ENCODE assay signal across 27 cellular contexts in genomic region chr3:105912891-105913290, GRCh38.
"Had no signal": no experiment of that assay in that cellular context is flagged by ENCODE, and none has a peak within 500 bp of the region (broad histone marks: within the 10 kb centered on the region; RNA-seq: fewer than 3 reads in every experiment).

No MANE protein-coding gene starts in this region.

- H3K4me1 ChIP-seq: testis, transverse colon, upper lobe of left lung, upper lobe of right lung, uterus, vagina had no signal

- H3K27ac ChIP-seq: stomach, suprapubic skin, testis, thoracic aorta, tibial artery, tibial nerve, transverse colon, upper lobe of left lung, upper lobe of right lung, uterus, vagina had no signal

- DNase-seq: stimulated activated CD4-positive, alpha-beta T cell treated with anti-CD3 and anti-CD28 coated beads, Interleukin-2, amount 100 ng/mL, for 48 hours; stimulated activated CD4-positive, alpha-beta T cell treated with anti-CD3 and anti-CD28 coated beads, Interleukin-4, amount 100 ng/mL, for 1 hour; stimulated activated CD4-positive, alpha-beta T cell treated with anti-CD3 and anti-CD28 coated beads, Interleukin-4, amount 100 ng/mL, for 24 hours; stimulated activated CD4-positive, alpha-beta T cell treated with anti-CD3 and anti-CD28 coated beads, Interleukin-4, amount 100 ng/mL, for 4 hours; stimulated activated CD8-positive, alpha-beta memory T cell treated with anti-CD3 and anti-CD28 coated beads, Interleukin-4, amount 100 ng/mL, for 48 hours; stimulated activated naive B cell treated with anti-CD40 and anti-IgM and Interleukin-4, amounts not matched to agents 10 μg/mL and 1 μg/mL and 100 μg/mL, for 72 hours; stimulated activated naive CD4-positive, alpha-beta T cell; stimulated activated naive CD4-positive, alpha-beta T cell treated with Interleukin-2 at 50 U/mL for 16 hours; stimulated activated naive CD8-positive, alpha-beta T cell treated with anti-CD3 and anti-CD28 coated beads, Interleukin-15, amount 100 ng/mL, for 72 hours; stimulated activated naive CD8-positive, alpha-beta T cell treated with anti-CD3 and anti-CD28 coated beads, Interleukin-15, Interleukin-2, amounts not matched to agents 100 U/mL and 50 U/mL, for 24 hours; stomach; substantia nigra; testis; tibial artery; transverse colon; trophoblast cell; upper lobe of left lung; upper lobe of right lung; uterus had no signal

- H3K9me3 ChIP-seq: suprapubic skin, testis, thoracic aorta, upper lobe of right lung, uterus, vagina had no signal

- ATAC-seq: stimulated activated effector memory CD8-positive, alpha-beta T cell treated with anti-CD3 and anti-CD28 coated beads, Interleukin-12 subunit alpha, Interleukin-12 subunit beta, amount 100 ng/mL, for 72 hours; stimulated activated memory B cell treated with anti-CD40 and anti-IgM and Interleukin-4, amounts not matched to agents 10 μg/mL and 1 μg/mL and 100 μg/mL, for 72 hours; stimulated activated naive B cell treated with anti-CD40 and anti-IgM and Interleukin-4, amounts not matched to agents 10 μg/mL and 1 μg/mL and 100 μg/mL, for 72 hours; stimulated activated naive CD8-positive, alpha-beta T cell treated with anti-CD3 and anti-CD28 coated beads, Interleukin-15, amount 100 ng/mL, for 72 hours; stimulated activated naive CD8-positive, alpha-beta T cell treated with anti-CD3 and anti-CD28 coated beads, Interleukin-15, Interleukin-2, amounts not matched to agents 100 U/mL and 50 U/mL, for 24 hours; upper lobe of right lung had no signal

- H3K4me1 Mint-ChIP-seq: stimulated activated effector memory CD8-positive, alpha-beta T cell treated with anti-CD3 and anti-CD28 coated beads, Interleukin-12 subunit alpha, Interleukin-12 subunit beta, amount 100 ng/mL, for 72 hours; stimulated activated memory B cell treated with anti-CD40 and anti-IgM and Interleukin-4, amounts not matched to agents 10 μg/mL and 1 μg/mL and 100 μg/mL, for 72 hours had no signal

- H3K27me3 Mint-ChIP-seq: stimulated activated memory B cell treated with anti-CD40 and anti-IgM and Interleukin-4, amounts not matched to agents 10 μg/mL and 1 μg/mL and 100 μg/mL, for 72 hours; stimulated activated naive B cell treated with anti-CD40 and anti-IgM and Interleukin-4, amounts not matched to agents 10 μg/mL and 1 μg/mL and 100 μg/mL, for 72 hours; stimulated activated naive CD8-positive, alpha-beta T cell treated with anti-CD3 and anti-CD28 coated beads, Interleukin-15, amount 100 ng/mL, for 72 hours; stimulated activated naive CD8-positive, alpha-beta T cell treated with anti-CD3 and anti-CD28 coated beads, Interleukin-15, Interleukin-2, amounts not matched to agents 100 ng/mL and 50 ng/mL, for 24 hours; type B pancreatic cell had no signal

- H3K4me3 Mint-ChIP-seq: stimulated activated effector memory CD8-positive, alpha-beta T cell treated with anti-CD3 and anti-CD28 coated beads, Interleukin-12 subunit alpha, Interleukin-12 subunit beta, amount 100 ng/mL, for 72 hours; stimulated activated memory B cell treated with anti-CD40 and anti-IgM and Interleukin-4, amounts not matched to agents 10 μg/mL and 1 μg/mL and 100 μg/mL, for 72 hours; stimulated activated naive B cell treated with anti-CD40 and anti-IgM and Interleukin-4, amounts not matched to agents 10 μg/mL and 1 μg/mL and 100 μg/mL, for 72 hours; stimulated activated naive CD8-positive, alpha-beta T cell treated with anti-CD3 and anti-CD28 coated beads, Interleukin-15, amount 100 ng/mL, for 72 hours; stimulated activated naive CD8-positive, alpha-beta T cell treated with anti-CD3 and anti-CD28 coated beads, Interleukin-15, Interleukin-2, amounts not matched to agents 100 ng/mL and 50 ng/mL, for 24 hours; type B pancreatic cell had no signal

- H3K27ac Mint-ChIP-seq: stimulated activated effector memory CD8-positive, alpha-beta T cell treated with anti-CD3 and anti-CD28 coated beads, Interleukin-12 subunit alpha, Interleukin-12 subunit beta, amount 100 ng/mL, for 72 hours; stimulated activated memory B cell treated with anti-CD40 and anti-IgM and Interleukin-4, amounts not matched to agents 10 μg/mL and 1 μg/mL and 100 μg/mL, for 72 hours; stimulated activated naive B cell treated with anti-CD40 and anti-IgM and Interleukin-4, amounts not matched to agents 10 μg/mL and 1 μg/mL and 100 μg/mL, for 72 hours; stimulated activated naive CD8-positive, alpha-beta T cell treated with anti-CD3 and anti-CD28 coated beads, Interleukin-15, amount 100 ng/mL, for 72 hours; stimulated activated naive CD8-positive, alpha-beta T cell treated with anti-CD3 and anti-CD28 coated beads, Interleukin-15, Interleukin-2, amounts not matched to agents 100 ng/mL and 50 ng/mL, for 24 hours; type B pancreatic cell had no signal

- H3K36me3 Mint-ChIP-seq: stimulated activated effector memory CD8-positive, alpha-beta T cell treated with anti-CD3 and anti-CD28 coated beads, Interleukin-12 subunit alpha, Interleukin-12 subunit beta, amount 100 ng/mL, for 72 hours; stimulated activated memory B cell treated with anti-CD40 and anti-IgM and Interleukin-4, amounts not matched to agents 10 μg/mL and 1 μg/mL and 100 μg/mL, for 72 hours; stimulated activated naive B cell treated with anti-CD40 and anti-IgM and Interleukin-4, amounts not matched to agents 10 μg/mL and 1 μg/mL and 100 μg/mL, for 72 hours; type B pancreatic cell had no signal

- H3K36me3 ChIP-seq: stomach, suprapubic skin, thoracic aorta, tibial artery, tibial nerve, transverse colon, upper lobe of left lung, upper lobe of right lung, uterus, vagina had no signal

- H3K27me3 ChIP-seq: stomach, suprapubic skin, testis, tibial artery, tibial nerve, transverse colon, upper lobe of left lung, upper lobe of right lung, uterus, vagina had no signal

- H3K4me3 ChIP-seq: stomach, suprapubic skin, thoracic aorta, tibial artery, tibial nerve, transverse colon, upper lobe of left lung, upper lobe of right lung, uterus, vagina had no signal
